ENCODE assay signal across 9 cellular contexts in the genomic region with DNA sequence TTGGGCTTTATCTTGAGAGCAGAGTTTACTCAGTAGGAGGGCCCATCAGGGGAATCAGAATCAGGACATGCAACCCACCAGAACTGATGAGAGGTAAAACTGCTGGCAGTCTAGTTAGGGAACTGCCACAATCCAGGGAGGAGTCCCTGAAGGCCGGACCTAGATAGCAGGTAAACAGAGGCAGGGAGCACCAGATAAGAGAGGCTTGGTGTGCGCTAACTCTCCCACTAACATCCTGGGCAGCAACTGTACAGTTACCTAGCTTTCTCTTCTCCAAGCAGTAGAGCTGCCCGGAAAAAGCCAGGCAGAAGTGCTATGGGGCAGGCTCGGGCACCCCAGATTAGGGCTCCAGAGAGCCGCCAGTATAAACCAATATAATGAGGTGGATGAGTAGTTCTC. TPM values are rescaled to one million over a fixed set of nuclear protein-coding genes. Genes with fewer than 3 reads are reported as not detected.
A peak's percentile ranks its signal among the peaks of the same experiment; 100 is the strongest.
DNase-seq lines count a peak whose midpoint lies in the region; ATAC-seq and TF ChIP-seq lines count a peak whose summit lies in the region.
"Had no signal": no experiment of that assay in that cellular context is flagged by ENCODE, and none has a peak within 500 bp of the region (broad histone marks: within the 10 kb centered on the region; RNA-seq: fewer than 3 reads in every experiment).

No MANE protein-coding gene starts in this region.

- no peak overlapping the region for H3K27ac Mint-ChIP-seq in T-helper 2 cell treated with Interferon-gamma antibody and Interleukin-4, amounts not matched to agents 5 μg/mL and 100 μg/mL, for 36 hours

- TF ChIP-seq CTCF in mammary epithelial cell (conservative IDR thresholded peaks at IDR 0.05 in 1 of 2, IDR thresholded peaks at IDR 0.05 in 1 of 2; ENCODE audit: extremely low read depth in 1 of 2, insufficient read depth in 1 of 2, low read depth in 1 of 2, low read length in 2 of 2) (no peak), lower lobe of right lung (IDR thresholded peaks at IDR 0.05) (no peak), thoracic aorta (IDR thresholded peaks at IDR 0.05) (no peak)

- H3K79me2 ChIP-seq in mammary epithelial cell (ENCODE audit: insufficient read depth, low read length), result peaks cover 89% of the 10 kb centered on the region

- no peak for DNase-seq in T-helper 2 cell treated with Interferon-gamma antibody and Interleukin-4, amounts not matched to agents 5 μg/mL and 100 μg/mL, for 36 hours (ENCODE audit: low spot score)
- no peak for DNase-seq in T-helper 2 cell
- DNase-seq in mammary epithelial cell, result no peak
- no peak for DNase-seq in lower lobe of right lung
- no peak for DNase-seq in thoracic aorta (ENCODE audit: low spot score)

- H3K27ac ChIP-seq in mammary epithelial cell (ENCODE audit: insufficient read depth, low read depth, low read length), result peak overlapping the region; percentile 91
- peak overlapping the region; percentile 95 for H3K27ac ChIP-seq in lower lobe of right lung
- H3K27ac ChIP-seq in thoracic aorta, result peak overlapping the region; percentile 88 to 92
- H3K27ac ChIP-seq: SJSA1 had no signal

- BruUV-seq in mammary epithelial cell (replicated peaks; lab: Mats Ljungman, UMichigan), result no TSS peak

- H3K4me3 Mint-ChIP-seq in T-helper 2 cell treated with Interferon-gamma antibody and Interleukin-4, amounts not matched to agents 5 μg/mL and 100 μg/mL, for 36 hours, result peak overlapping the region; percentile 66

- CTCF ChIA-PET in mammary epithelial cell (lab: Charles Lee; ENCODE audit: low non-redundant PET), result interaction anchor here (0.6 kb wide), 1 partner anchor 383 kb away, joined by 3 read pairs; no protein-coding TSS in a partner anchor

- H3K27me3 ChIP-seq in mammary epithelial cell (ENCODE audit: insufficient read depth, low read length) (no peaks in the 10 kb centered on the region), lower lobe of right lung (ENCODE audit: low read depth) (no peaks in the 10 kb centered on the region), thoracic aorta (replicated peaks; ENCODE audit: insufficient read depth) (no peaks in the 10 kb centered on the region)
- H3K27me3 ChIP-seq: SJSA1 had no signal

- H3K4me1 ChIP-seq in mammary epithelial cell (ENCODE audit: insufficient read depth, low read length), result peaks cover 47% of the 10 kb centered on the region
- H3K4me1 ChIP-seq in lower lobe of right lung, result peaks cover 42% of the 10 kb centered on the region
- peaks cover 10 to 25% of the 10 kb centered on the region in 2 donors for H3K4me1 ChIP-seq in thoracic aorta (ENCODE audit: control insufficient read depth in 1 of 2, low read depth in 2 of 2)

- H3K9me3 ChIP-seq in mammary epithelial cell (replicated peaks; ENCODE audit: insufficient read depth, low read length), result no peaks in the 10 kb centered on the region
- no peaks in the 10 kb centered on the region for H3K9me3 ChIP-seq in lower lobe of right lung
- no peaks in the 10 kb centered on the region for H3K9me3 ChIP-seq in thoracic aorta
- H3K9me3 ChIP-seq: SJSA1 had no signal

- peak overlapping the region in 1 of 3 experiments; percentile 89 for H3K4me3 ChIP-seq in mammary epithelial cell (replicated peaks in 1 of 3; ENCODE audit: insufficient read depth in 1 of 3, low read depth in 2 of 3, low read length in 3 of 3)
- peak overlapping the region; percentile 86 for H3K4me3 ChIP-seq in lower lobe of right lung
- H3K4me3 ChIP-seq in thoracic aorta, result peak overlapping the region; percentile 92

- H3K4me2 ChIP-seq in mammary epithelial cell (ENCODE audit: insufficient read depth, low read depth, low read length), result peak overlapping the region; percentile 77

- H3K9ac ChIP-seq in mammary epithelial cell (ENCODE audit: insufficient read depth, low read length), result peak overlapping the region; percentile 32

- whole genome bisulfite sequencing in mammary epithelial cell (ENCODE audit: low coverage, missing lambda C conversion rate), result 73% methylated on average over 4 of the region's 5 CpGs

- H3K9me3 Mint-ChIP-seq in T-helper 2 cell treated with Interferon-gamma antibody and Interleukin-4, amounts not matched to agents 5 μg/mL and 100 μg/mL, for 36 hours, result no peaks in the 10 kb centered on the region

- intact Hi-C loops in mammary epithelial cell (cut with micrococcal nuclease), result loop anchor here (1.0 to 10.0 kb wide), 5 partner anchors 26 to 302 kb away; no protein-coding TSS in a partner anchor
- intact Hi-C loops in lower lobe of right lung (cut with DNase I), result no loop called here

- no peaks in the 10 kb centered on the region for H3K36me3 Mint-ChIP-seq in T-helper 2 cell treated with Interferon-gamma antibody and Interleukin-4, amounts not matched to agents 5 μg/mL and 100 μg/mL, for 36 hours (ENCODE audit: low read depth)

- no peaks in the 10 kb centered on the region for H4K20me1 ChIP-seq in mammary epithelial cell (ENCODE audit: insufficient read depth, low read length)

- dilution Hi-C loops in mammary epithelial cell (cut with HindIII; ENCODE audit: low sequenced_read_pairs), result no loop called here

- peaks cover 9% of the 10 kb centered on the region for H3K4me1 Mint-ChIP-seq in T-helper 2 cell treated with Interferon-gamma antibody and Interleukin-4, amounts not matched to agents 5 μg/mL and 100 μg/mL, for 36 hours (ENCODE audit: low read depth)

- ATAC-seq in lower lobe of right lung (peak in 1 of 2 donors; percentile 24), thoracic aorta (ENCODE audit: insufficient number of reproducible peaks, low FRiP score, low read depth) (no peak), HG02623 (IDR thresholded peaks at IDR 0.05; ENCODE audit: unreplicated experiment) (no peak), HG03354 (IDR thresholded peaks at IDR 0.05; ENCODE audit: poor library complexity, severe bottlenecking, unreplicated experiment) (no peak), HG03108 (IDR thresholded peaks at IDR 0.05; ENCODE audit: unreplicated experiment) (no peak)

- in situ Hi-C loops in mammary epithelial cell (cut with MboI; ENCODE audit: low sequenced_read_pairs in 2 of 2), result loop anchor here in 1 of 2 donors (5.0 kb wide), 1 partner anchor 145 kb away; no protein-coding TSS in a partner anchor

- H3K36me3 ChIP-seq in mammary epithelial cell (ENCODE audit: insufficient read depth, low read length) (no peaks in the 10 kb centered on the region), lower lobe of right lung (no peaks in the 10 kb centered on the region), thoracic aorta (no peaks in the 10 kb centered on the region)
- H3K36me3 ChIP-seq: SJSA1 had no signal

- H2AFZ ChIP-seq in mammary epithelial cell (ENCODE audit: low read depth, low read length), result peak overlapping the region; percentile 51

- peaks cover 50% of the 10 kb centered on the region for H3K27me3 Mint-ChIP-seq in T-helper 2 cell treated with Interferon-gamma antibody and Interleukin-4, amounts not matched to agents 5 μg/mL and 100 μg/mL, for 36 hours (ENCODE audit: low read depth)

RNA-seq across cellular contexts. Expression of gene AMOTL1, which starts 0.9 kb away (rescaled TPM):
- total RNA-seq in mammary epithelial cell (100 to 1,000 TPM; 181 to 201 TPM), lower lobe of right lung (57.2 TPM), thoracic aorta (10 to 100 TPM; 64.2 to 89.5 TPM)
- 87.4 TPM for polyA plus RNA-seq in mammary epithelial cell
- 304 TPM for polyA minus RNA-seq in mammary epithelial cell
